In genomic region chr1:236768601-236769000, GRCh38 we compare ENCODE assay signal across 22 cellular contexts.
"Had no signal": no experiment of that assay in that cellular context is flagged by ENCODE, and none has a peak within 500 bp of the region (broad histone marks: within the 10 kb centered on the region; RNA-seq: fewer than 3 reads in every experiment).

No MANE protein-coding gene starts in this region.

- H3K27ac ChIP-seq: adrenal gland, dorsolateral prefrontal cortex, epithelial cell of prostate, foreskin keratinocyte, hepatocyte, parathyroid adenoma, upper lobe of right lung, VCaP had no signal

- H3K4me3 Mint-ChIP-seq: mesothelial cell of epicardium, nephron had no signal

- FAIRE-seq: astrocyte, bronchial epithelial cell had no signal

- H3K4me2 ChIP-seq: hepatocyte had no signal

- H3K4me1 Mint-ChIP-seq: nephron had no signal

- ATAC-seq: activated naive CD4-positive, alpha-beta T cell treated with anti-CD3 and anti-CD28 coated beads, Interleukin-2, amount 50 U/mL, for 72 hours; foreskin keratinocyte; upper lobe of right lung had no signal

- H3K9me3 ChIP-seq: adrenal gland, upper lobe of right lung had no signal

- H3K27me3 ChIP-seq: adrenal gland, dorsolateral prefrontal cortex, foreskin keratinocyte, hepatocyte had no signal

- DNase-seq: activated CD4-positive, alpha-beta T cell treated with anti-CD3 and anti-CD28 coated beads for 1 hour; activated gamma-delta T cell treated with Interleukin-2 at 50 U/mL for 16 hours; adrenal gland; dorsolateral prefrontal cortex; foreskin keratinocyte; left cardiac atrium; stimulated activated CD4-positive, alpha-beta T cell treated with anti-CD3 and anti-CD28 coated beads, Interleukin-12 subunit alpha, Interleukin-12 subunit beta, amount 100 ng/mL, for 4 hours; stimulated activated CD4-positive, alpha-beta T cell treated with anti-CD3 and anti-CD28 coated beads, Interleukin-1b, Interleukin-23, amount 100 ng/mL, for 48 hours; stimulated activated CD8-positive, alpha-beta memory T cell treated with anti-CD3 and anti-CD28 coated beads, Interleukin-4, amount 100 ng/mL, for 48 hours; stimulated activated naive CD4-positive, alpha-beta T cell; T-helper 2 cell; upper lobe of right lung had no signal

- H3K9me3 Mint-ChIP-seq: activated naive CD4-positive, alpha-beta T cell treated with anti-CD3 and anti-CD28 coated beads, Interleukin-2, amount 50 U/mL, for 72 hours; mesothelial cell of epicardium; nephron had no signal

- H3K9ac ChIP-seq: parathyroid adenoma had no signal

- H3K36me3 ChIP-seq: adrenal gland, upper lobe of right lung had no signal

- H3K36me3 Mint-ChIP-seq: activated naive CD4-positive, alpha-beta T cell treated with anti-CD3 and anti-CD28 coated beads, Interleukin-2, amount 50 U/mL, for 72 hours; mesothelial cell of epicardium had no signal

- H3K4me3 ChIP-seq: adrenal gland, dorsolateral prefrontal cortex, hepatocyte, lung, upper lobe of right lung had no signal

- H3K27ac Mint-ChIP-seq: activated naive CD4-positive, alpha-beta T cell treated with anti-CD3 and anti-CD28 coated beads, Interleukin-2, amount 50 U/mL, for 72 hours; mesothelial cell of epicardium had no signal

- H3K4me1 ChIP-seq: adrenal gland, foreskin keratinocyte, parathyroid adenoma, upper lobe of right lung had no signal

- H2AFZ ChIP-seq: hepatocyte, parathyroid adenoma had no signal

- H3K79me2 ChIP-seq: hepatocyte, parathyroid adenoma had no signal
